In genomic region chr17:50689251-50689650, GRCh38 we compare ENCODE assay signal across 1 cellular context.
TF ChIP-seq lines count a peak whose summit lies in the region.

No MANE protein-coding gene starts in this region.

TF ChIP-seq in liver, 16 proteins besides CTCF, POLR2A, EP300 and RAD21 (continued from another document):
- TF ChIP-seq NR2F2 (IDR thresholded peaks at IDR 0.05), result no peak
- TF ChIP-seq, protein P1, sequence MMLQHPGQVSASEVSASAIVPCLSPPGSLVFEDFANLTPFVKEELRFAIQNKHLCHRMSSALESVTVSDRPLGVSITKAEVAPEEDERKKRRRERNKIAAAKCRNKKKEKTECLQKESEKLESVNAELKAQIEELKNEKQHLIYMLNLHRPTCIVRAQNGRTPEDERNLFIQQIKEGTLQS (IDR thresholded peaks at IDR 0.05), result no peak
- TF ChIP-seq, protein P2, sequence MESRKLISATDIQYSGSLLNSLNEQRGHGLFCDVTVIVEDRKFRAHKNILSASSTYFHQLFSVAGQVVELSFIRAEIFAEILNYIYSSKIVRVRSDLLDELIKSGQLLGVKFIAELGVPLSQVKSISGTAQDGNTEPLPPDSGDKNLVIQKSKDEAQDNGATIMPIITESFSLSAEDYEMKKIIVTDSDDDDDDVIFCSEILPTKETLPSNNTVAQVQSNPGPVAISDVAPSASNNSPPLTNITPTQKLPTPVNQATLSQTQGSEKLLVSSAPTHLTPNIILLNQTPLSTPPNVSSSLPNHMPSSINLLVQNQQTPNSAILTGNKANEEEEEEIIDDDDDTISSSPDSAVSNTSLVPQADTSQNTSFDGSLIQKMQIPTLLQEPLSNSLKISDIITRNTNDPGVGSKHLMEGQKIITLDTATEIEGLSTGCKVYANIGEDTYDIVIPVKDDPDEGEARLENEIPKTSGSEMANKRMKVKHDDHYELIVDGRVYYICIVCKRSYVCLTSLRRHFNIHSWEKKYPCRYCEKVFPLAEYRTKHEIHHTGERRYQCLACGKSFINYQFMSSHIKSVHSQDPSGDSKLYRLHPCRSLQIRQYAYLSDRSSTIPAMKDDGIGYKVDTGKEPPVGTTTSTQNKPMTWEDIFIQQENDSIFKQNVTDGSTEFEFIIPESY (IDR thresholded peaks at IDR 0.05), result no peak
- no peak for TF ChIP-seq TAF1 (conservative IDR thresholded peaks at IDR 0.05)
- no peak for TF ChIP-seq HNF4A (conservative IDR thresholded peaks at IDR 0.05)
